In genomic region chr3:45657853-45658252, GRCh38 we compare ENCODE assay signal across 14 cellular contexts. TPM values are rescaled to one million over a fixed set of nuclear protein-coding genes. Genes with fewer than 3 reads are reported as not detected.
DNase-seq lines count a peak whose midpoint lies in the region; ATAC-seq and TF ChIP-seq lines count a peak whose summit lies in the region.
"Had no signal": no experiment of that assay in that cellular context is flagged by ENCODE, and none has a peak within 500 bp of the region (broad histone marks: within the 10 kb centered on the region; RNA-seq: fewer than 3 reads in every experiment).

No MANE protein-coding gene starts in this region.

- TF ChIP-seq CTCF in IMR-90 (conservative IDR thresholded peaks at IDR 0.05; ENCODE audit: low read depth, low read length) (no peak), ascending aorta (IDR thresholded peaks at IDR 0.05) (no peak)

- H3K27ac ChIP-seq in IMR-90 (ENCODE audit: insufficient read depth, low read length) (no peak overlapping the region), ascending aorta (no peak overlapping the region)
- H3K27ac ChIP-seq: dorsolateral prefrontal cortex had no signal

- H2BK5ac ChIP-seq in IMR-90 (ENCODE audit: low read depth, low read length, poor library complexity, severe bottlenecking), result peak overlapping the region; percentile 25

- H2AK9ac ChIP-seq in IMR-90 (replicated peaks; ENCODE audit: low read depth, low read length, poor library complexity), result no peak overlapping the region

- H3K4me3 ChIP-seq in IMR-90 (ENCODE audit: insufficient read depth, low read depth, low read length) (no peak overlapping the region), ascending aorta (no peak overlapping the region)
- H3K4me3 ChIP-seq: dorsolateral prefrontal cortex had no signal

- TF ChIP-seq RAD21 in IMR-90 (IDR thresholded peaks at IDR 0.05; ENCODE audit: low read length), result no peak

- no peak overlapping the region for H2AFZ ChIP-seq in IMR-90 (replicated peaks; ENCODE audit: low read length, poor library complexity)

- intact Hi-C loops in IMR-90 (cut with micrococcal nuclease) (loop anchor here (2.0 to 5.0 kb wide), 2 partner anchors 431 to 621 kb away; partner anchors contain the start of gene TMEM158), ascending aorta (cut with DNase I) (loop anchor here (2.0 kb wide), 1 partner anchor 147 kb away; no protein-coding TSS in a partner anchor)

- H3K9me3 ChIP-seq in IMR-90 (ENCODE audit: control insufficient read depth, insufficient read depth, low read length) (peaks cover 2% of the 10 kb centered on the region; the same call in 1 of the 2 replicates), ascending aorta (no peaks in the 10 kb centered on the region)

- H3K23ac ChIP-seq in IMR-90 (ENCODE audit: low read depth, low read length), result peak overlapping the region; percentile 64; the same call in 1 of the 2 replicates

- peak overlapping the region; percentile 58; the same call in 1 of the 2 replicates for H3K18ac ChIP-seq in IMR-90 (ENCODE audit: low read depth, low read length)

- BruUV-seq in IMR-90 (replicated peaks; lab: Mats Ljungman, UMichigan), result no TSS peak

- no peak overlapping the region for H3K9ac ChIP-seq in IMR-90 (ENCODE audit: low read depth, low read length)

- no peak overlapping the region for H3K4me2 ChIP-seq in IMR-90 (ENCODE audit: low read depth, low read length)

- in situ Hi-C loops in IMR-90 (cut with MboI; ENCODE audit: low sequenced_read_pairs), result loop anchor here (5.0 to 10.0 kb wide), 3 partner anchors 63 to 621 kb away; partner anchors contain the start of gene LIMD1

- peak overlapping the region; percentile 81; the same call in 1 of the 2 replicates for H2AK5ac ChIP-seq in IMR-90 (ENCODE audit: low read depth, low read length)

- CTCF ChIA-PET in IMR-90 (lab: Yijun Ruan, JAX), result no interaction called here

- H3K4ac ChIP-seq in IMR-90 (ENCODE audit: low read depth, low read length), result peak overlapping the region; percentile 79

- ATAC-seq in GM18498 (IDR thresholded peaks at IDR 0.05; ENCODE audit: unreplicated experiment), result peak; percentile 71
- peak; percentile 67 for ATAC-seq in GM19468 (IDR thresholded peaks at IDR 0.05; ENCODE audit: extremely low read depth, unreplicated experiment)
- peak; percentile 77 for ATAC-seq in HG02798 (IDR thresholded peaks at IDR 0.05; ENCODE audit: poor library complexity, unreplicated experiment)
- no peak for ATAC-seq in IMR-90 (ENCODE audit: low read depth)
- ATAC-seq: sciatic nerve had no signal

- DNase-seq in IMR-90 (no peak), SHP77 treated with DMSO at 0.1 percent for 48 hours (lab: John Stamatoyannopoulos, UW) (no peak), NCI-H446 (lab: John Stamatoyannopoulos, UW) (no peak), medulla oblongata (ENCODE audit: extremely low spot score) (no peak), ascending aorta (ENCODE audit: low spot score in 2 of 2) (no peak)
- DNase-seq: activated CD4-positive, alpha-beta memory T cell treated with anti-CD3 and anti-CD28 coated beads, Interleukin-2, amount 10 ng/mL, durations not matched to agents 7 days and 5 days; activated effector memory CD4-positive, alpha-beta T cell treated with anti-CD3 and anti-CD28 coated beads, Interleukin-2, amount 50 U/mL, for 16 hours; dorsolateral prefrontal cortex; NCI-H2029; stimulated activated naive CD4-positive, alpha-beta T cell treated with Interleukin-2 at 50 U/mL for 16 hours had no signal

- peak overlapping the region; percentile 22; the same call in 1 of the 2 replicates for H3K14ac ChIP-seq in IMR-90 (replicated peaks; ENCODE audit: low read depth, low read length)

- dilution Hi-C loops in IMR-90 (cut with HindIII; ENCODE audit: low sequenced_read_pairs, unreplicated experiment), result no loop called here

- WGBS in IMR-90 (ENCODE audit: extremely low coverage in 2 of 2, insufficient read length in 1 of 2), 2 experiments, result 100% methylated on average over 1 of the region's 4 CpGs; no CpG with 5 or more reads in 1 of the 2 experiments

- peak overlapping the region; percentile 14 to 64; a peak in 3 of 4 replicates for H4K8ac ChIP-seq in IMR-90 (ENCODE audit: low read depth in 2 of 2, low read length in 2 of 2)

- no peak overlapping the region; the same call in 1 of the 2 replicates for H3K56ac ChIP-seq in IMR-90 (ENCODE audit: extremely low read depth, insufficient read depth, low read length)

- peak overlapping the region; percentile 78 for H2BK20ac ChIP-seq in IMR-90 (ENCODE audit: low read depth, low read length)

- peaks cover 12% of the 10 kb centered on the region; the same call in 1 of the 2 replicates for H4K20me1 ChIP-seq in IMR-90 (ENCODE audit: insufficient read depth, low read length)

- no peak for TF ChIP-seq POLR2A in IMR-90 (IDR thresholded peaks at IDR 0.05; ENCODE audit: low read depth, low read length)

- H3K27me3 ChIP-seq in IMR-90 (ENCODE audit: control insufficient read depth, insufficient read depth, low read length), result no peaks in the 10 kb centered on the region
- no peaks in the 10 kb centered on the region for H3K27me3 ChIP-seq in ascending aorta
- H3K27me3 ChIP-seq: dorsolateral prefrontal cortex had no signal

- H3K79me1 ChIP-seq in IMR-90 (ENCODE audit: low read depth in 1 of 2, low read length in 2 of 2), result peaks cover 25 to 67% of the 10 kb centered on the region in 2 experiments

- H3K36me3 ChIP-seq in IMR-90 (ENCODE audit: control insufficient read depth, insufficient read depth, low read length), result no peaks in the 10 kb centered on the region; the same call in 1 of the 2 replicates
- no peaks in the 10 kb centered on the region for H3K36me3 ChIP-seq in ascending aorta

- peak overlapping the region; percentile 77 for H2BK120ac ChIP-seq in IMR-90 (ENCODE audit: low read depth, low read length)

- POLR2A ChIA-PET in IMR-90 (lab: Charles Lee; ENCODE audit: unreplicated experiment), result no interaction called here

- H4K5ac ChIP-seq in IMR-90 (ENCODE audit: low read depth, low read length), result peak overlapping the region; percentile 58

- H3K4me1 ChIP-seq in IMR-90 (ENCODE audit: control insufficient read depth, insufficient read depth, low read length) (peaks cover 24% of the 10 kb centered on the region), ascending aorta (peaks cover 8 to 29% of the 10 kb centered on the region in 2 donors)

- peaks cover 12% of the 10 kb centered on the region for H3K9me1 ChIP-seq in IMR-90 (ENCODE audit: insufficient read depth, low read length)

- H4K91ac ChIP-seq in IMR-90 (ENCODE audit: insufficient read depth, low read depth, low read length), result peak overlapping the region; percentile 74; the same call in 1 of the 2 replicates

- peak overlapping the region; percentile 94; the same call in 2 of the 3 replicates for H2BK15ac ChIP-seq in IMR-90 (ENCODE audit: low read depth, low read length)

TF ChIP-seq in IMR-90, 13 proteins besides CTCF, POLR2A, EP300 and RAD21:
- no peak for TF ChIP-seq MAZ (IDR thresholded peaks at IDR 0.05; ENCODE audit: borderline replicate concordance, low read depth, low read length)

RNA-seq across cellular contexts. Expression of gene SACM1L, which starts 31.3 kb away (rescaled TPM):
- total RNA-seq in IMR-90 (2012; rRNA removed) (40.9 and 44.2 TPM in 2 replicates), ascending aorta (7.2 TPM)
- 12.8 and 19.0 TPM in 2 replicates for polyA plus RNA-seq in IMR-90 (2012; rRNA removed)
- polyA plus RNA-seq in IMR-90 (2012; cell fraction: cytosol; rRNA removed), result 1.8 and 2.5 TPM in 2 replicates
- polyA plus RNA-seq in IMR-90 (2012; cell fraction: nucleus; rRNA removed; ENCODE audit: low replicate concordance), result 7.0 and 36.5 TPM in 2 replicates
